ENCODE assay signal across 24 cellular contexts in genomic region chr14:26328766-26329165, GRCh38.
"Had no signal": no experiment of that assay in that cellular context is flagged by ENCODE, and none has a peak within 500 bp of the region (broad histone marks: within the 10 kb centered on the region; RNA-seq: fewer than 3 reads in every experiment).

No MANE protein-coding gene starts in this region.

- H3K27me3 ChIP-seq: brain microvascular endothelial cell, cardiac muscle cell, SJCRH30 had no signal

- H3K36me3 ChIP-seq: brain microvascular endothelial cell, cardiac muscle cell, SJCRH30 had no signal

- H3K4me3 ChIP-seq: cardiac muscle cell, SJCRH30 had no signal

- H3K4me1 ChIP-seq: SJCRH30 had no signal

- DNase-seq: activated B cell treated with CpG ODN at 0.5 μM for 24 hours; activated CD4-positive, alpha-beta T cell treated with anti-CD3 and anti-CD28 coated beads for 1 hour; activated CD4-positive, alpha-beta T cell treated with anti-CD3 and anti-CD28 coated beads, Interleukin-2, amount 10 ng/mL, durations not matched to agents 24 days and 14 days; activated CD4-positive, alpha-beta T cell treated with anti-CD3 and anti-CD28 coated beads, Interleukin-2, amount 50 U/mL, for 48 hours; activated gamma-delta T cell; activated naive CD4-positive, alpha-beta T cell treated with anti-CD3 and anti-CD28 coated beads for 36 hours; activated T-cell treated with anti-CD3 and anti-CD28 coated beads, Interleukin-2, amount 50 U/mL, for 4 hours; brain microvascular endothelial cell; MM.1S; NCI-H1105; NCI-H1436; NCI-H187 treated with DMSO at 0.1 percent for 48 hours; NCI-H2081 treated with DMSO at 0.1 percent for 48 hours; NCI-H2227 treated with DMSO at 0.1 percent for 48 hours; NCI-H526; NK-92 treated with Interleukin-12 subunit alpha and Interleukin-12 subunit beta, amount 100 ng/mL, for 24 hours; OCI-M1; Right ventricle myocardium superior; SJCRH30; SK-N-SH had no signal

- ATAC-seq: activated T-cell treated with anti-CD3 and anti-CD28 coated beads, Interleukin-2, amount 50 U/mL, for 4 hours; activated T-helper 17 cell treated with anti-CD3 and anti-CD28 coated beads, Interleukin-2, amount 50 U/mL, for 72 hours; Panc1 had no signal

- H3K9ac ChIP-seq: SK-N-SH had no signal

- H3K27ac ChIP-seq: brain microvascular endothelial cell, cardiac muscle cell, RWPE1, SJCRH30 had no signal

- H3K9me3 ChIP-seq: SJCRH30, SK-N-SH had no signal

- H3K4me2 ChIP-seq: SK-N-SH had no signal
